Comparison of ENCODE assay signal across 8 cellular contexts in the genomic region with DNA sequence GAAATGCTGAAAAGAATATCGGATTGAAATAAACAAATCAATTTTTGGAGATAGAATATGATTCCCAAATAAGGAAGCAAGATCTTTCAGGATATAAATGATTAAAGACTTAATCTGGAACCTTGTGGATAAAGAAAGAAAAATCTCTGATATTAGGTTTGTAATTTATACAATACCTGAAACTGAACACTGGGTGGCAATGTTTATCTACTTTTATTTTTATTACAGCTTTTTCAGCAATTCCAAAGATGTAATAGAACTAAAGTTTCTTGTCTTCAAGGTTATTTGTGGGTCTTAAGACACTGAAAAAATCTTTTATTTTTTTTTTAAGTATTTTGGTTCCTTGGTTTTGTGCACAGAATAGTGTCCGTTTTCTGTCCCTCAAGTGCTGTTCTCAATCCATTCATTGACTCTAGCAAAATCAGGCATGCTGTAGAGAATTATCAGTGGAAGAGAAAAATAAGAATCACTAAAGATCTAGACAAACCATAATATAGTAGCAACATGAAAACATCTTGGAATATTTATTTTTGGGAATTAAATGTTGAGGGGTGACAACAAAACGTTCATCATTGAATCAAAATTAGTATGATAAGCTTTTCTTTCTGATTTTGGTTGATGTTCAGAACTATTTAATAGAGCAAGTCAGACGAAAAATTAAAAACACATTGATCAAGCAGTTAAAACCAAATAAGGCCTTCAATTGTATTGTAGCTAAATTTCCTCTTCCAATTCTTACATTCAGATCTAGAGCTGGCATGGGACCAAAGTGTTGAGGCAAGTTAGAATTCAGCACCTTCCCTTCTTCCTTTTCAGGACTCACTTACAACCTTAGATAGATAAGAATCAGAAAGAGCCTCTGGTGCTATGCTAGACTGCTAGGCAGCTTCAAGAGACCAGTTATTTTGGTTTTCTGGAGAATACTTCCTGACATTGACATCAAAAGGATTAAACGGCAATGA.
A peak's percentile ranks its signal among the peaks of the same experiment; 100 is the strongest.
DNase-seq lines count a peak whose midpoint lies in the region; ATAC-seq and TF ChIP-seq lines count a peak whose summit lies in the region.

No MANE protein-coding gene starts in this region.

- ATAC-seq in foreskin keratinocyte, result no peak
- ATAC-seq in stimulated activated naive CD8-positive, alpha-beta T cell treated with anti-CD3 and anti-CD28 coated beads, Interleukin-15, Interleukin-2, amounts not matched to agents 100 U/mL and 50 U/mL, for 24 hours, result no peak

- H4K20me1 ChIP-seq in OCI-LY3 (ENCODE audit: insufficient read depth, low read length), result no peaks in the 10 kb centered on the region

- H3K4me1 ChIP-seq in OCI-LY3 (ENCODE audit: low read length) (no peaks in the 10 kb centered on the region), foreskin keratinocyte (no peaks in the 10 kb centered on the region)

- no peaks in the 10 kb centered on the region for H3K9me3 ChIP-seq in OCI-LY3 (ENCODE audit: insufficient read depth, low read length)

- TF ChIP-seq CTCF in AG10803 (conservative IDR thresholded peaks at IDR 0.05; ENCODE audit: low read length) (peak; percentile 40), OCI-LY3 (IDR thresholded peaks at IDR 0.05; ENCODE audit: low read depth, low read length) (peak; percentile 77), foreskin keratinocyte (conservative IDR thresholded peaks at IDR 0.05) (peak; percentile 51)

- no peaks in the 10 kb centered on the region for H3K79me2 ChIP-seq in OCI-LY3 (ENCODE audit: low read length)

- no peak overlapping the region for H3K9ac ChIP-seq in OCI-LY3 (ENCODE audit: low read length)

- H3K4me3 ChIP-seq in AG10803 (ENCODE audit: low read length) (no peak overlapping the region), OCI-LY3 (ENCODE audit: low read length) (no peak overlapping the region)

- H2AFZ ChIP-seq in OCI-LY3 (ENCODE audit: low read depth, low read length), result no peak overlapping the region

- DNase-seq in AG10803 (ENCODE audit: low read depth) (no peak), HCEC 1CT (peak; percentile 1), foreskin keratinocyte (no peak), NCI-H2029 (lab: John Stamatoyannopoulos, UW) (no peak), H4 (ENCODE audit: low spot score) (no peak)
- no peak for DNase-seq in stimulated activated naive CD8-positive, alpha-beta T cell treated with anti-CD3 and anti-CD28 coated beads, Interleukin-15, Interleukin-2, amounts not matched to agents 100 U/mL and 50 U/mL, for 24 hours
- no peak for DNase-seq in activated naive CD4-positive, alpha-beta T cell treated with Interleukin-2 at 50 U/mL for 16 hours

- no peaks in the 10 kb centered on the region for H3K36me3 ChIP-seq in OCI-LY3 (replicated peaks; ENCODE audit: low read depth, low read length)

- no peak overlapping the region for H3K27ac ChIP-seq in OCI-LY3 (ENCODE audit: low read length)
- no peak overlapping the region for H3K27ac ChIP-seq in foreskin keratinocyte

- no peak overlapping the region for H3K4me2 ChIP-seq in OCI-LY3 (ENCODE audit: low read length)

- H3K27me3 ChIP-seq in OCI-LY3 (ENCODE audit: low read depth, low read length), result no peaks in the 10 kb centered on the region
- no peaks in the 10 kb centered on the region for H3K27me3 ChIP-seq in foreskin keratinocyte
